In genomic region chr1:70355111-70355407, GRCh38 we compare ENCODE assay signal across 8 cellular contexts. TPM values are rescaled to one million over a fixed set of nuclear protein-coding genes. Genes with fewer than 3 reads are reported as not detected.
DNase-seq lines count a peak whose midpoint lies in the region; ATAC-seq and TF ChIP-seq lines count a peak whose summit lies in the region.

No MANE protein-coding gene starts in this region.

- TF ChIP-seq CTCF in OCI-LY1 (IDR thresholded peaks at IDR 0.05; ENCODE audit: low read length), result no peak
- TF ChIP-seq CTCF in neural cell (IDR thresholded peaks at IDR 0.05; ENCODE audit: poor library complexity, severe bottlenecking), result no peak

- no peaks in the 10 kb centered on the region for H3K9me3 Mint-ChIP-seq in effector memory CD8-positive, alpha-beta T cell

- H3K27me3 ChIP-seq in BLaER1 treated with 17β-estradiol and CSF1 and Interleukin-3, amounts not matched to agents 10 nM and 100 nM, result no peaks in the 10 kb centered on the region
- no peaks in the 10 kb centered on the region for H3K27me3 ChIP-seq in OCI-LY1 (ENCODE audit: insufficient read depth, low read length)
- H3K27me3 ChIP-seq in neural cell (ENCODE audit: insufficient read depth, low read depth, low read length), result no peaks in the 10 kb centered on the region

- peaks cover 24 to 35% of the 10 kb centered on the region in 2 donors for H3K4me1 Mint-ChIP-seq in effector memory CD8-positive, alpha-beta T cell (ENCODE audit: low read depth in 2 of 2)

- H4K20me1 ChIP-seq in BLaER1 treated with 17β-estradiol and CSF1 and Interleukin-3, amounts not matched to agents 10 nM and 100 nM, result peaks cover 12 to 41% (median 31%) of the 10 kb centered on the region in 11 experiments; a peak in 17 of 22 replicates
- H4K20me1 ChIP-seq in OCI-LY1 (ENCODE audit: insufficient read depth, low read length) (no peaks in the 10 kb centered on the region), neural cell (ENCODE audit: insufficient read depth) (no peaks in the 10 kb centered on the region)

- no peak for TF ChIP-seq RAD21 in neural cell (conservative IDR thresholded peaks at IDR 0.05)

- peak overlapping the region; percentile 72 to 91 (median 84) for H3K4me2 ChIP-seq in BLaER1 treated with 17β-estradiol and CSF1 and Interleukin-3, amounts not matched to agents 10 nM and 100 nM
- H3K4me2 ChIP-seq in OCI-LY1 (ENCODE audit: low read length) (peak overlapping the region; percentile 70), neural cell (ENCODE audit: low read length) (peak overlapping the region; percentile 50)

- no peak for TF ChIP-seq EP300 in neural cell (conservative IDR thresholded peaks at IDR 0.05; ENCODE audit: poor library complexity, severe bottlenecking)

- H3K4me3 Mint-ChIP-seq in effector memory CD8-positive, alpha-beta T cell, result peak overlapping the region; percentile 92 to 98

- H2AFZ ChIP-seq in OCI-LY1 (ENCODE audit: low read length) (peak overlapping the region; percentile 27; the same call in 1 of the 2 replicates), neural cell (ENCODE audit: low read depth, low read length) (peak overlapping the region; percentile 91)

- H3F3A ChIP-seq in OCI-LY1 (ENCODE audit: insufficient read depth, low read length), result no peaks in the 10 kb centered on the region
- H3F3A ChIP-seq in neural cell (ENCODE audit: insufficient read depth, low read length, poor library complexity, severe bottlenecking), result peaks cover 3% of the 10 kb centered on the region

- peaks cover 24% of the 10 kb centered on the region for H3K36me3 Mint-ChIP-seq in effector memory CD8-positive, alpha-beta T cell (ENCODE audit: insufficient read depth)

- no peak for DNase-seq in effector memory CD8-positive, alpha-beta T cell
- DNase-seq in HT-29 (ENCODE audit: low spot score), result no peak
- no peak for DNase-seq in stimulated activated naive CD4-positive, alpha-beta T cell treated with Interleukin-2 at 50 U/mL for 16 hours (lab: John Stamatoyannopoulos, UW)
- DNase-seq in glomerular visceral epithelial cell (ENCODE audit: extremely low spot score), result no peak

- H3K79me2 ChIP-seq in OCI-LY1 (ENCODE audit: insufficient read depth, low read length) (peaks cover 39% of the 10 kb centered on the region), neural cell (replicated peaks; ENCODE audit: insufficient read depth, low read length) (peaks cover 40% of the 10 kb centered on the region)

- H3K4me3 ChIP-seq in BLaER1 treated with 17β-estradiol and CSF1 and Interleukin-3, amounts not matched to agents 10 nM and 100 nM, result peak overlapping the region; percentile 79 to 93 (median 86)
- H3K4me3 ChIP-seq in OCI-LY1 (ENCODE audit: low read depth, low read length, poor library complexity, severe bottlenecking), result peak overlapping the region; percentile 96
- H3K4me3 ChIP-seq in neural cell (ENCODE audit: low read length), result peak overlapping the region; percentile 95

- no peak for ATAC-seq in effector memory CD8-positive, alpha-beta T cell (replicated peaks)
- ATAC-seq in GM19452 (IDR thresholded peaks at IDR 0.05; ENCODE audit: unreplicated experiment), result no peak

- H3K27ac ChIP-seq in BLaER1 treated with 17β-estradiol and CSF1 and Interleukin-3, amounts not matched to agents 10 nM and 100 nM, result peak overlapping the region; percentile 85 to 98 (median 95); a peak in 21 of 22 replicates
- H3K27ac ChIP-seq in OCI-LY1 (ENCODE audit: low read depth, low read length, poor library complexity, severe bottlenecking), result peak overlapping the region; percentile 83
- peak overlapping the region; percentile 97 for H3K27ac ChIP-seq in neural cell (ENCODE audit: low read length)

- peak overlapping the region; percentile 92 to 98 (median 96); a peak in 21 of 22 replicates for H3K9ac ChIP-seq in BLaER1 treated with 17β-estradiol and CSF1 and Interleukin-3, amounts not matched to agents 10 nM and 100 nM
- H3K9ac ChIP-seq in OCI-LY1 (ENCODE audit: low read length), result peak overlapping the region; percentile 92
- H3K9ac ChIP-seq in neural cell (ENCODE audit: low read length), result peak overlapping the region; percentile 97

- H3K9me2 ChIP-seq in OCI-LY1 (ENCODE audit: low read depth, low read length) (no peaks in the 10 kb centered on the region), neural cell (ENCODE audit: insufficient read depth, low read length) (no peaks in the 10 kb centered on the region)

- peaks cover 15 to 36% (median 29%) of the 10 kb centered on the region in 10 experiments; a peak in 19 of 20 replicates for H3K4me1 ChIP-seq in BLaER1 treated with 17β-estradiol and CSF1 and Interleukin-3, amounts not matched to agents 10 nM and 100 nM
- peaks cover 37% of the 10 kb centered on the region for H3K4me1 ChIP-seq in OCI-LY1 (ENCODE audit: insufficient read depth, low read length, severe bottlenecking)

- H3K9me3 ChIP-seq in BLaER1 treated with 17β-estradiol and CSF1 and Interleukin-3, amounts not matched to agents 10 nM and 100 nM (replicated peaks in 1 of 11), result no peaks in the 10 kb centered on the region
- H3K9me3 ChIP-seq in OCI-LY1 (ENCODE audit: low read length), result no peaks in the 10 kb centered on the region
- H3K9me3 ChIP-seq in neural cell (ENCODE audit: low read length), result no peaks in the 10 kb centered on the region

- H3K27ac Mint-ChIP-seq in effector memory CD8-positive, alpha-beta T cell, result peak overlapping the region; percentile 99 to 100

- H3K36me3 ChIP-seq in BLaER1 treated with 17β-estradiol and CSF1 and Interleukin-3, amounts not matched to agents 10 nM and 100 nM, result peaks cover 10 to 17% (median 11%) of the 10 kb centered on the region in 11 experiments; a peak in 15 of 22 replicates
- H3K36me3 ChIP-seq in OCI-LY1 (ENCODE audit: insufficient read depth, low read length), result peaks cover 9% of the 10 kb centered on the region; the same call in 1 of the 2 replicates
- H3K36me3 ChIP-seq in neural cell (ENCODE audit: insufficient read depth, low read length), result no peaks in the 10 kb centered on the region

- no peaks in the 10 kb centered on the region for H3K27me3 Mint-ChIP-seq in effector memory CD8-positive, alpha-beta T cell

TF ChIP-seq in neural cell, 6 proteins besides CTCF, POLR2A, EP300 and RAD21:
- TF ChIP-seq SMC3 (conservative IDR thresholded peaks at IDR 0.05; ENCODE audit: poor library complexity), result no peak
- TF ChIP-seq, protein P1, sequence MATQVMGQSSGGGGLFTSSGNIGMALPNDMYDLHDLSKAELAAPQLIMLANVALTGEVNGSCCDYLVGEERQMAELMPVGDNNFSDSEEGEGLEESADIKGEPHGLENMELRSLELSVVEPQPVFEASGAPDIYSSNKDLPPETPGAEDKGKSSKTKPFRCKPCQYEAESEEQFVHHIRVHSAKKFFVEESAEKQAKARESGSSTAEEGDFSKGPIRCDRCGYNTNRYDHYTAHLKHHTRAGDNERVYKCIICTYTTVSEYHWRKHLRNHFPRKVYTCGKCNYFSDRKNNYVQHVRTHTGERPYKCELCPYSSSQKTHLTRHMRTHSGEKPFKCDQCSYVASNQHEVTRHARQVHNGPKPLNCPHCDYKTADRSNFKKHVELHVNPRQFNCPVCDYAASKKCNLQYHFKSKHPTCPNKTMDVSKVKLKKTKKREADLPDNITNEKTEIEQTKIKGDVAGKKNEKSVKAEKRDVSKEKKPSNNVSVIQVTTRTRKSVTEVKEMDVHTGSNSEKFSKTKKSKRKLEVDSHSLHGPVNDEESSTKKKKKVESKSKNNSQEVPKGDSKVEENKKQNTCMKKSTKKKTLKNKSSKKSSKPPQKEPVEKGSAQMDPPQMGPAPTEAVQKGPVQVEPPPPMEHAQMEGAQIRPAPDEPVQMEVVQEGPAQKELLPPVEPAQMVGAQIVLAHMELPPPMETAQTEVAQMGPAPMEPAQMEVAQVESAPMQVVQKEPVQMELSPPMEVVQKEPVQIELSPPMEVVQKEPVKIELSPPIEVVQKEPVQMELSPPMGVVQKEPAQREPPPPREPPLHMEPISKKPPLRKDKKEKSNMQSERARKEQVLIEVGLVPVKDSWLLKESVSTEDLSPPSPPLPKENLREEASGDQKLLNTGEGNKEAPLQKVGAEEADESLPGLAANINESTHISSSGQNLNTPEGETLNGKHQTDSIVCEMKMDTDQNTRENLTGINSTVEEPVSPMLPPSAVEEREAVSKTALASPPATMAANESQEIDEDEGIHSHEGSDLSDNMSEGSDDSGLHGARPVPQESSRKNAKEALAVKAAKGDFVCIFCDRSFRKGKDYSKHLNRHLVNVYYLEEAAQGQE (IDR thresholded peaks at IDR 0.05; ENCODE audit: borderline replicate concordance), result no peak

RNA-seq across cellular contexts. Expression of gene ANKRD13C, which starts 0.5 kb away (rescaled TPM):
- 52.7 and 53.3 TPM in 2 replicates for polyA plus RNA-seq in neural cell
- polyA minus RNA-seq in neural cell, result 96.9 and 102 TPM in 2 replicates
- total RNA-seq in HT-29 (2014; rRNA removed; shearing (Covaris generic)), result 24.2 and 28.0 TPM in 2 replicates

RNA-seq across cellular contexts. Expression of gene CTH, which starts 56.0 kb away (rescaled TPM):
- 10.0 and 11.2 TPM in 2 replicates for polyA plus RNA-seq in neural cell
- polyA minus RNA-seq in neural cell, result 6.8 and 9.1 TPM in 2 replicates
- 1.0 and 4.9 TPM in 2 replicates for total RNA-seq in HT-29 (2014; rRNA removed; shearing (Covaris generic))
